27 cellular contexts compared by ENCODE assay signal in genomic region chr9:124855566-124855943, GRCh38. TPM values are rescaled to one million over a fixed set of nuclear protein-coding genes. Genes with fewer than 3 reads are reported as not detected.
DNase-seq lines count a peak whose midpoint lies in the region; ATAC-seq and TF ChIP-seq lines count a peak whose summit lies in the region.
"Had no signal": no experiment of that assay in that cellular context is flagged by ENCODE, and none has a peak within 500 bp of the region (broad histone marks: within the 10 kb centered on the region; RNA-seq: fewer than 3 reads in every experiment).

No MANE protein-coding gene starts in this region.

- H3K4me1 ChIP-seq in cardiac muscle cell (ENCODE audit: low read depth) (peaks cover 8% of the 10 kb centered on the region), heart left ventricle (peaks cover 0 to 51% (median 32%) of the 10 kb centered on the region in 12 donors)
- H3K4me1 ChIP-seq in effector memory CD4-positive, alpha-beta T cell (ENCODE audit: control insufficient read depth, insufficient read depth, low read length, poor library complexity, severe bottlenecking): peaks cover 12% of the 10 kb centered on the region

- peak overlapping the region in 1 of 4 donors; percentile 3 for H3K4me3 Mint-ChIP-seq in IgD-negative memory B cell
- no peak overlapping the region for H3K4me3 Mint-ChIP-seq in stimulated activated memory B cell treated with anti-CD40 and anti-IgM and Interleukin-4, amounts not matched to agents 10 μg/mL and 1 μg/mL and 100 μg/mL, for 72 hours
- H3K4me3 Mint-ChIP-seq: activated CD8-positive, alpha-beta T cell treated with anti-CD3 and anti-CD28 coated beads, Interleukin-2, amount 10 ng/mL, durations not matched to agents 7 days and 5 days had no signal

- H3K36me3 ChIP-seq in cardiac muscle cell: peaks cover 27% of the 10 kb centered on the region
- H3K36me3 ChIP-seq in heart left ventricle: peaks cover 0 to 45% (median 41%) of the 10 kb centered on the region in 9 donors
- peaks cover 42% of the 10 kb centered on the region for H3K36me3 ChIP-seq in effector memory CD4-positive, alpha-beta T cell (ENCODE audit: control insufficient read depth, insufficient read depth, low read length)

- TF ChIP-seq CTCF in cardiac muscle cell (IDR thresholded peaks at IDR 0.05; ENCODE audit: low read depth, low read length) (no peak), heart left ventricle (IDR thresholded peaks at IDR 0.05) (no peak)

- no peaks in the 10 kb centered on the region for H3K36me3 Mint-ChIP-seq in IgD-negative memory B cell
- H3K36me3 Mint-ChIP-seq in stimulated activated memory B cell treated with anti-CD40 and anti-IgM and Interleukin-4, amounts not matched to agents 10 μg/mL and 1 μg/mL and 100 μg/mL, for 72 hours: peaks cover 32% of the 10 kb centered on the region

- no peaks in the 10 kb centered on the region for H3K9me3 Mint-ChIP-seq in IgD-negative memory B cell
- H3K9me3 Mint-ChIP-seq in stimulated activated memory B cell treated with anti-CD40 and anti-IgM and Interleukin-4, amounts not matched to agents 10 μg/mL and 1 μg/mL and 100 μg/mL, for 72 hours: no peaks in the 10 kb centered on the region

- intact Hi-C loops in heart left ventricle (cut with DNase I): loop anchor here in 2 of 10 donors (10.0 kb wide), 2 partner anchors 231 to 289 kb away; partner anchors contain the start of gene SCAI (in 1 of the 2)

- 83 to 85% (median 84%) methylated on average over 18 of the region's 18 CpGs for WGBS in heart left ventricle, 4 donors

- peak overlapping the region in 2 of 3 donors; percentile 67 to 74 for H3K27ac Mint-ChIP-seq in IgD-negative memory B cell
- peak overlapping the region; percentile 82 for H3K27ac Mint-ChIP-seq in stimulated activated memory B cell treated with anti-CD40 and anti-IgM and Interleukin-4, amounts not matched to agents 10 μg/mL and 1 μg/mL and 100 μg/mL, for 72 hours

- ATAC-seq in heart left ventricle (no peak), GM18868 (IDR thresholded peaks at IDR 0.05; ENCODE audit: unreplicated experiment) (no peak), GM19463 (IDR thresholded peaks at IDR 0.05; ENCODE audit: unreplicated experiment) (no peak)
- ATAC-seq in stimulated activated memory B cell treated with anti-CD40 and anti-IgM and Interleukin-4, amounts not matched to agents 10 μg/mL and 1 μg/mL and 100 μg/mL, for 72 hours: no peak
- ATAC-seq: activated CD8-positive, alpha-beta T cell treated with anti-CD3 and anti-CD28 coated beads, Interleukin-2, amount 10 ng/mL, durations not matched to agents 7 days and 5 days; sciatic nerve had no signal

- H3K9me3 ChIP-seq in cardiac muscle cell (ENCODE audit: low read depth) (no peaks in the 10 kb centered on the region), heart left ventricle (no peaks in the 10 kb centered on the region)
- no peaks in the 10 kb centered on the region for H3K9me3 ChIP-seq in effector memory CD4-positive, alpha-beta T cell (ENCODE audit: control insufficient read depth, low read length)
- H3K9me3 ChIP-seq: transverse colon had no signal

- H3K27me3 Mint-ChIP-seq in IgD-negative memory B cell: no peaks in the 10 kb centered on the region
- no peaks in the 10 kb centered on the region for H3K27me3 Mint-ChIP-seq in stimulated activated memory B cell treated with anti-CD40 and anti-IgM and Interleukin-4, amounts not matched to agents 10 μg/mL and 1 μg/mL and 100 μg/mL, for 72 hours

- H3K27me3 ChIP-seq in cardiac muscle cell: no peaks in the 10 kb centered on the region
- no peaks in the 10 kb centered on the region for H3K27me3 ChIP-seq in heart left ventricle
- no peaks in the 10 kb centered on the region for H3K27me3 ChIP-seq in effector memory CD4-positive, alpha-beta T cell (replicated peaks; ENCODE audit: control insufficient read depth, insufficient read depth, low read length, poor library complexity, severe bottlenecking)
- H3K27me3 ChIP-seq: transverse colon had no signal

- H3K4me3 ChIP-seq in cardiac muscle cell: no peak overlapping the region
- H3K4me3 ChIP-seq in heart left ventricle: no peak overlapping the region
- H3K4me3 ChIP-seq in effector memory CD4-positive, alpha-beta T cell (ENCODE audit: insufficient read depth, low read depth, low read length, poor library complexity, severe bottlenecking): no peak overlapping the region
- H3K4me3 ChIP-seq: transverse colon had no signal

- H3K4me1 Mint-ChIP-seq in IgD-negative memory B cell: peaks cover 8 to 18% (median 9%) of the 10 kb centered on the region in 3 donors
- peaks cover 49% of the 10 kb centered on the region for H3K4me1 Mint-ChIP-seq in stimulated activated memory B cell treated with anti-CD40 and anti-IgM and Interleukin-4, amounts not matched to agents 10 μg/mL and 1 μg/mL and 100 μg/mL, for 72 hours

- no peak for TF ChIP-seq POLR2A in heart left ventricle (IDR thresholded peaks at IDR 0.05)

- DNase-seq in cardiac muscle cell (ENCODE audit: low read depth in 1 of 2, low spot score in 1 of 2) (no peak), heart left ventricle (no peak), cerebellar nuclear complex (lab: John Stamatoyannopoulos, UW) (no peak)
- no peak for DNase-seq in effector memory CD4-positive, alpha-beta T cell
- DNase-seq: activated CD4-positive, alpha-beta T cell treated with anti-CD3 and anti-CD28 coated beads for 4 hours; activated CD8-positive, alpha-beta T cell treated with anti-CD3 and anti-CD28 coated beads, Interleukin-2, amount 10 ng/mL, durations not matched to agents 7 days and 5 days; activated effector memory CD4-positive, alpha-beta T cell treated with anti-CD3 and anti-CD28 coated beads, Interleukin-2, amount 50 U/mL, for 16 hours; cortex of kidney; kidney glomerular epithelial cell; NCI-H1436 treated with DMSO at 0.1 percent for 48 hours; NCI-H226; NCI-H748 treated with DMSO at 0.1 percent for 48 hours; transverse colon had no signal

- H3K27ac ChIP-seq in cardiac muscle cell: peak overlapping the region; percentile 43
- no peak overlapping the region for H3K27ac ChIP-seq in heart left ventricle
- peak overlapping the region; percentile 55 for H3K27ac ChIP-seq in effector memory CD4-positive, alpha-beta T cell (ENCODE audit: insufficient read depth, low read length, poor library complexity, severe bottlenecking)
- H3K27ac ChIP-seq: transverse colon had no signal

RNA-seq across cellular contexts. Expression of gene WDR38, which starts 2.3 kb away (rescaled TPM):
- total RNA-seq in cardiac muscle cell: not detected in 2 replicates
- polyA plus RNA-seq in cardiac muscle cell: not detected in 2 replicates
- total RNA-seq in heart left ventricle: not detected
- polyA plus RNA-seq in heart left ventricle: under 1 TPM; 0.07 to 0.15 TPM
- not detected for polyA plus RNA-seq in IgD-negative memory B cell
- total RNA-seq: activated CD8-positive, alpha-beta T cell treated with anti-CD3 and anti-CD28 coated beads, Interleukin-2, amount 10 ng/mL, durations not matched to agents 7 days and 5 days; astrocyte; cardiac septum; H1; lower leg skin; myocyte; progenitor cell of endocrine pancreas; sciatic nerve; subcutaneous adipose tissue; transverse colon had no signal
- polyA plus RNA-seq: BJ, esophagus, H1 had no signal

RNA-seq across cellular contexts. Expression of gene RPL35, which starts 6.2 kb away (rescaled TPM):
- total RNA-seq in cardiac muscle cell (2,527 and 2,996 TPM in 2 replicates), heart left ventricle (1,000 to 10,000 TPM in 3 of 9 donors, 100 to 1,000 TPM in 6; 600 to 1,072 (median 736) TPM)
- polyA plus RNA-seq in cardiac muscle cell (1,204 and 1,356 TPM in 2 replicates), heart left ventricle (1,000 to 10,000 TPM; 2,555 to 3,054 TPM), IgD-negative memory B cell (2,381 TPM)

RNA-seq across cellular contexts. Expression of gene ARPC5L, which starts 6.4 kb away (rescaled TPM):
- total RNA-seq in cardiac muscle cell (24.3 and 36.0 TPM in 2 replicates), heart left ventricle (10 to 100 TPM; 27.0 to 56.7 (median 38.3) TPM)
- polyA plus RNA-seq in cardiac muscle cell (61.2 and 88.8 TPM in 2 replicates), heart left ventricle (100 to 1,000 TPM in 1 of 2 donors, 10 to 100 TPM in 1; 39.7 to 102 TPM), IgD-negative memory B cell (92.7 TPM)

Comparison
In these comparisons a context has a peak if more than half of its experiments do, and no peak if none do; other contexts are left out.
1. H3K27ac ChIP-seq: peak in cardiac muscle cell (single experiment) and effector memory CD4-positive, alpha-beta T cell (single experiment); none in heart left ventricle (0 of 12).